8 cellular contexts compared by ENCODE assay signal in genomic region chrX:119698835-119699234, GRCh38. TPM values are rescaled to one million over a fixed set of nuclear protein-coding genes. Genes with fewer than 3 reads are reported as not detected.
DNase-seq lines count a peak whose midpoint lies in the region; ATAC-seq and TF ChIP-seq lines count a peak whose summit lies in the region.

No MANE protein-coding gene starts in this region.

- H3K36me3 Mint-ChIP-seq in activated T-cell treated with anti-CD3 and anti-CD28 coated beads, Interleukin-2, amount 50 U/mL, for 72 hours (ENCODE audit: insufficient read depth in 2 of 2): no peaks in the 10 kb centered on the region

- H3K27ac Mint-ChIP-seq in activated T-cell treated with anti-CD3 and anti-CD28 coated beads, Interleukin-2, amount 50 U/mL, for 72 hours: no peak overlapping the region

- peak; percentile 58 to 60 for ATAC-seq in activated T-cell treated with anti-CD3 and anti-CD28 coated beads, Interleukin-2, amount 50 U/mL, for 72 hours (replicated peaks in 1 of 2)
- ATAC-seq in HG03095 (IDR thresholded peaks at IDR 0.05; ENCODE audit: unreplicated experiment): no peak
- no peak for ATAC-seq in HG03139 (IDR thresholded peaks at IDR 0.05; ENCODE audit: unreplicated experiment)

- peaks cover 11% of the 10 kb centered on the region for H3K4me1 Mint-ChIP-seq in activated T-cell treated with anti-CD3 and anti-CD28 coated beads, Interleukin-2, amount 50 U/mL, for 72 hours (ENCODE audit: low read depth)

- no peaks in the 10 kb centered on the region for H3K27me3 Mint-ChIP-seq in activated T-cell treated with anti-CD3 and anti-CD28 coated beads, Interleukin-2, amount 50 U/mL, for 72 hours (ENCODE audit: low read depth)

- H3K9me3 Mint-ChIP-seq in activated T-cell treated with anti-CD3 and anti-CD28 coated beads, Interleukin-2, amount 50 U/mL, for 72 hours: no peaks in the 10 kb centered on the region

- no peak for DNase-seq in activated T-cell treated with anti-CD3 and anti-CD28 coated beads, Interleukin-2, amount 50 U/mL, for 72 hours
- no peak for DNase-seq in activated T-cell treated with anti-CD3 and anti-CD28 coated beads, Interleukin-2, amount 50 U/mL, for 1 hour
- DNase-seq in LNCaP clone FGC (ENCODE audit: low read depth): peak; percentile 52
- DNase-seq in SKM-1 treated with dmso at 0.1 percent for 144 hours (lab: John Stamatoyannopoulos, UW; ENCODE audit: unreplicated experiment): peak; percentile 26
- peak; percentile 32 for DNase-seq in foreskin melanocyte
- DNase-seq in stromal cell of bone marrow (ENCODE audit: low read depth): peak; percentile 35

- no peak overlapping the region for H3K4me3 Mint-ChIP-seq in activated T-cell treated with anti-CD3 and anti-CD28 coated beads, Interleukin-2, amount 50 U/mL, for 72 hours

- TF ChIP-seq CTCF in LNCaP clone FGC (IDR thresholded peaks at IDR 0.05; ENCODE audit: control insufficient read depth, extremely low read depth, insufficient read depth): peak; percentile 44

- H3K4me3 ChIP-seq in LNCaP clone FGC (ENCODE audit: low read depth, low read length): no peak overlapping the region

RNA-seq across cellular contexts. Expression of gene SEPTIN6, which starts 5.9 kb away (rescaled TPM):
- 100 to 1,000 TPM; 183 to 275 TPM for total RNA-seq in activated T-cell treated with anti-CD3 and anti-CD28 coated beads, Interleukin-2, amount 50 U/mL, for 72 hours

RNA-seq across cellular contexts. Expression of gene SOWAHD, which starts 59.6 kb away (rescaled TPM):
- total RNA-seq in activated T-cell treated with anti-CD3 and anti-CD28 coated beads, Interleukin-2, amount 50 U/mL, for 72 hours: under 1 TPM; 0.46 to 0.50 TPM

Comparison
In these comparisons a context has a peak if more than half of its experiments do, and no peak if none do; other contexts are left out.
1. ATAC-seq: peak in activated T-cell treated with anti-CD3 and anti-CD28 coated beads, Interleukin-2, amount 50 U/mL, for 72 hours (2 of 2); none in HG03095 (single experiment) and HG03139 (single experiment).
2. DNase-seq: peak in LNCaP clone FGC (single experiment), SKM-1 treated with dmso at 0.1 percent for 144 hours (single experiment), foreskin melanocyte (single experiment) and stromal cell of bone marrow (single experiment); none in activated T-cell treated with anti-CD3 and anti-CD28 coated beads, Interleukin-2, amount 50 U/mL, for 72 hours (0 of 2) and activated T-cell treated with anti-CD3 and anti-CD28 coated beads, Interleukin-2, amount 50 U/mL, for 1 hour (single experiment).